1 cellular context compared by ENCODE assay signal in the genomic region with DNA sequence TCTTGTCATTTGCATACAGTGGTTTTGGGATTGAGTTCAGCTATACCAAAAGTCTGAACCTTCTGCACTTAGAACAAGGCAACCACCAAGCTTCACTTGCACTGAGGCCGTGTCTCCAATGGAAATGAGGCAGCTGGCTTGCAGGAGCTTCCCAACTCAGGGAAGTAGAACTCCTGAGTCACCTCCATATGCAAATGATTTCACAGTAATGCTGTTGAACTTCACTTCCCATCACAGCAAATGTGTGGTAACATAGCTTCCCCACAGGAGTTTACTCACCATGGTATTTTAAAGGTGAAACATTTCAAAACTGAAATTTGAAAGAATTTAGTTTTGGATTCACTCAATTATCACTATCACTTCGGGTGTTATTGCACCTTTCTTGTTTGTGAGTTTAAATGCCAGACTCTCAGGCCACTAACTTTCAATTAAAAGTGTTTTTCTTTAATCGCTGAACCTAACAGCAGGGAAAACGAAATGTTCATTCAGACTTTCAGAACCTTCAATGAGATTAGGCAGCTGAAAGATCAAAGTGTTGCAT.
TF ChIP-seq lines count a peak whose summit lies in the region.

No MANE protein-coding gene starts in this region.

TF ChIP-seq in K562, 482 proteins besides CTCF, POLR2A, EP300 and RAD21:
- TF ChIP-seq MAFK (IDR thresholded peaks at IDR 0.05; ENCODE audit: low read length) = peak; percentile 49; the same call in 1 of the 2 replicates
- peak; percentile 61 for TF ChIP-seq TBP (optimal IDR thresholded peaks at IDR 0.05; ENCODE audit: low read depth, low read length)
- TF ChIP-seq MAFF (IDR thresholded peaks at IDR 0.05; ENCODE audit: low read length) = 0 out of 2 replicates have a peak, but pooled peaks have one; percentile 12
- no peak for TF ChIP-seq ILK (tag; IDR thresholded peaks at IDR 0.05; ENCODE audit: borderline replicate concordance, low read depth)
- no peak for TF ChIP-seq CHD4 (IDR thresholded peaks at IDR 0.05; ENCODE audit: insufficient read depth, insufficient replicate concordance, low read depth, low read length, poor library complexity, severe bottlenecking)
- TF ChIP-seq C11orf30 (IDR thresholded peaks at IDR 0.05; ENCODE audit: low read depth) = peak; percentile 53
- TF ChIP-seq PYGO2 (tag; IDR thresholded peaks at IDR 0.05) = no peak
- 0 out of 2 replicates have a peak, but pooled peaks have one; percentile 33 for TF ChIP-seq CEBPB (tag; IDR thresholded peaks at IDR 0.05)
- TF ChIP-seq ZBTB17 (CRISPR knock-in tag; IDR thresholded peaks at IDR 0.05) = no peak
- peak; percentile 48; the same call in 1 of the 2 replicates for TF ChIP-seq SPI1 (IDR thresholded peaks at IDR 0.05; ENCODE audit: borderline replicate concordance, low read depth, low read length)
- peak; percentile 75 for TF ChIP-seq NFE2 (IDR thresholded peaks at IDR 0.05; ENCODE audit: low read depth)
- TF ChIP-seq, protein P1, sequence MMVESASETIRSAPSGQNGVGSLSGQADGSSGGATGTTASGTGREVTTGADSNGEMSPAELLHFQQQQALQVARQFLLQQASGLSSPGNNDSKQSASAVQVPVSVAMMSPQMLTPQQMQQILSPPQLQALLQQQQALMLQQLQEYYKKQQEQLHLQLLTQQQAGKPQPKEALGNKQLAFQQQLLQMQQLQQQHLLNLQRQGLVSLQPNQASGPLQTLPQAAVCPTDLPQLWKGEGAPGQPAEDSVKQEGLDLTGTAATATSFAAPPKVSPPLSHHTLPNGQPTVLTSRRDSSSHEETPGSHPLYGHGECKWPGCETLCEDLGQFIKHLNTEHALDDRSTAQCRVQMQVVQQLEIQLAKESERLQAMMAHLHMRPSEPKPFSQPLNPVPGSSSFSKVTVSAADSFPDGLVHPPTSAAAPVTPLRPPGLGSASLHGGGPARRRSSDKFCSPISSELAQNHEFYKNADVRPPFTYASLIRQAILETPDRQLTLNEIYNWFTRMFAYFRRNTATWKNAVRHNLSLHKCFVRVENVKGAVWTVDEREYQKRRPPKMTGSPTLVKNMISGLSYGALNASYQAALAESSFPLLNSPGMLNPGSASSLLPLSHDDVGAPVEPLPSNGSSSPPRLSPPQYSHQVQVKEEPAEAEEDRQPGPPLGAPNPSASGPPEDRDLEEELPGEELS (CRISPR knock-in tag; IDR thresholded peaks at IDR 0.05; ENCODE audit: borderline replicate concordance) = no peak
- peak; percentile 31 for TF ChIP-seq MAFG (tag; conservative IDR thresholded peaks at IDR 0.05)
TF ChIP-seq in K562: peak in this region for 8.
